Comparison of ENCODE assay signal across 32 cellular contexts in the genomic region with DNA sequence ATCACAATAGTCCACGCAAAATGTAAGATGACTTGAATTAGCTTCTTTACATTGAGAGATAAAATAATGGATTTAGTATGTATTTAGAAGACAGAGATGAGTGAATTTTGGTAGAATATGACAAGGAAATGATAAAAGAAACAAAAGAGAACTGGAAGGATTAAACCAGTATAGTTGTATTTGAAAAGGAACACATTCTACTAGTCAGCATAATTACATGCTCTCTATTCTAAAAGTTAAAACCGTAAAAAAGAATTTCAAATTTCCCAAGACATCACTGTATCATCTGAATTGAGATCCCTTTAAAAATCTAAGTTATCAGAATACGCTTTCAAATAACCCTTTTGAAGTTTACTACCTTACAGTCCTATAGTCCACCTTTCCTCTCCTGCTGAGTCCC.
"Had no signal": no experiment of that assay in that cellular context is flagged by ENCODE, and none has a peak within 500 bp of the region (broad histone marks: within the 10 kb centered on the region; RNA-seq: fewer than 3 reads in every experiment).

No MANE protein-coding gene starts in this region.

- H3K27me3 Mint-ChIP-seq: naive thymus-derived CD4-positive, alpha-beta T cell; progenitor cell of endocrine pancreas; stimulated activated memory B cell treated with anti-CD40 and anti-IgM and Interleukin-4, amounts not matched to agents 10 μg/mL and 1 μg/mL and 100 μg/mL, for 72 hours; stimulated activated naive CD8-positive, alpha-beta T cell treated with anti-CD3 and anti-CD28 coated beads, Interleukin-15, amount 100 ng/mL, for 72 hours; type B pancreatic cell had no signal

- H3K9ac ChIP-seq: neural progenitor cell had no signal

- H3K4me2 ChIP-seq: neural progenitor cell, smooth muscle cell had no signal

- H3K4me3 Mint-ChIP-seq: naive thymus-derived CD4-positive, alpha-beta T cell; natural killer cell; nephron; neural progenitor cell; stimulated activated memory B cell treated with anti-CD40 and anti-IgM and Interleukin-4, amounts not matched to agents 10 μg/mL and 1 μg/mL and 100 μg/mL, for 72 hours; stimulated activated naive CD8-positive, alpha-beta T cell treated with anti-CD3 and anti-CD28 coated beads, Interleukin-15, amount 100 ng/mL, for 72 hours; type B pancreatic cell had no signal

- FAIRE-seq: pancreas had no signal

- ATAC-seq: naive thymus-derived CD4-positive, alpha-beta T cell; natural killer cell; pancreas; psoas muscle; right cardiac atrium; sciatic nerve; stimulated activated memory B cell treated with anti-CD40 and anti-IgM and Interleukin-4, amounts not matched to agents 10 μg/mL and 1 μg/mL and 100 μg/mL, for 72 hours; stimulated activated naive CD8-positive, alpha-beta T cell treated with anti-CD3 and anti-CD28 coated beads, Interleukin-15, amount 100 ng/mL, for 72 hours; stimulated activated naive CD8-positive, alpha-beta T cell treated with anti-CD3 and anti-CD28 coated beads, Interleukin-15, Interleukin-2, amounts not matched to agents 100 U/mL and 50 U/mL, for 24 hours; upper lobe of right lung had no signal

- H3K4me1 ChIP-seq: neural progenitor cell, psoas muscle, spleen, suprapubic skin, testis, tibial artery, transverse colon, upper lobe of right lung, uterus had no signal

- H3K4me3 ChIP-seq: neural progenitor cell, pancreas, psoas muscle, skin epidermis, smooth muscle cell, spleen, suprapubic skin, tibial artery, transverse colon, upper lobe of right lung, uterus had no signal

- H3K36me3 Mint-ChIP-seq: naive thymus-derived CD4-positive, alpha-beta T cell; neural progenitor cell; stimulated activated memory B cell treated with anti-CD40 and anti-IgM and Interleukin-4, amounts not matched to agents 10 μg/mL and 1 μg/mL and 100 μg/mL, for 72 hours; type B pancreatic cell had no signal

- H3K4me1 Mint-ChIP-seq: naive thymus-derived CD4-positive, alpha-beta T cell; natural killer cell; nephron; neural progenitor cell; stimulated activated memory B cell treated with anti-CD40 and anti-IgM and Interleukin-4, amounts not matched to agents 10 μg/mL and 1 μg/mL and 100 μg/mL, for 72 hours; stimulated activated naive CD8-positive, alpha-beta T cell treated with anti-CD3 and anti-CD28 coated beads, Interleukin-15, amount 100 ng/mL, for 72 hours had no signal

- H3K9me3 Mint-ChIP-seq: nephron; stimulated activated memory B cell treated with anti-CD40 and anti-IgM and Interleukin-4, amounts not matched to agents 10 μg/mL and 1 μg/mL and 100 μg/mL, for 72 hours; type B pancreatic cell had no signal

- H2AFZ ChIP-seq: neural progenitor cell had no signal

- H3K27ac ChIP-seq: neural progenitor cell, neutrophil, pancreas, psoas muscle, skin epidermis, spleen, suprapubic skin, testis, tibial artery, transverse colon, upper lobe of right lung, uterus had no signal

- H3K27ac Mint-ChIP-seq: naive thymus-derived CD4-positive, alpha-beta T cell; natural killer cell; nephron; neural progenitor cell; progenitor cell of endocrine pancreas; stimulated activated memory B cell treated with anti-CD40 and anti-IgM and Interleukin-4, amounts not matched to agents 10 μg/mL and 1 μg/mL and 100 μg/mL, for 72 hours; stimulated activated naive CD8-positive, alpha-beta T cell treated with anti-CD3 and anti-CD28 coated beads, Interleukin-15, amount 100 ng/mL, for 72 hours; type B pancreatic cell had no signal

- H3K36me3 ChIP-seq: neural progenitor cell, neutrophil, pancreas, spleen, suprapubic skin, tibial artery, transverse colon, upper lobe of right lung, uterus had no signal

- DNase-seq: naive thymus-derived CD4-positive, alpha-beta T cell; natural killer cell; nucleus accumbens; pancreas; posterior cingulate gyrus; psoas muscle; spleen; stimulated activated CD4-positive, alpha-beta T cell treated with anti-CD3 and anti-CD28 coated beads, Interleukin-12 subunit alpha, Interleukin-12 subunit beta, amount 100 ng/mL, for 4 hours; stimulated activated CD4-positive, alpha-beta T cell treated with anti-CD3 and anti-CD28 coated beads, Interleukin-1b, Interleukin-23, amount 100 ng/mL, for 48 hours; stimulated activated CD4-positive, alpha-beta T cell treated with anti-CD3 and anti-CD28 coated beads, Interleukin-4, amount 100 ng/mL, for 1 hour; stimulated activated CD4-positive, alpha-beta T cell treated with anti-CD3 and anti-CD28 coated beads, Interleukin-4, amount 100 ng/mL, for 4 hours; stimulated activated CD8-positive, alpha-beta memory T cell treated with anti-CD3 and anti-CD28 coated beads, Interleukin-4, amount 100 ng/mL, for 48 hours; stimulated activated naive CD4-positive, alpha-beta T cell; stimulated activated naive CD8-positive, alpha-beta T cell treated with anti-CD3 and anti-CD28 coated beads, Interleukin-15, amount 100 ng/mL, for 72 hours; stimulated activated naive CD8-positive, alpha-beta T cell treated with anti-CD3 and anti-CD28 coated beads, Interleukin-15, Interleukin-2, amounts not matched to agents 100 U/mL and 50 U/mL, for 24 hours; substantia nigra; testis; tibial artery; transverse colon; upper lobe of right lung; uterus had no signal

- H3K9me3 ChIP-seq: neutrophil, pancreas, psoas muscle, suprapubic skin, testis, tibial artery, transverse colon, upper lobe of right lung, uterus had no signal

- H3K27me3 ChIP-seq: neural progenitor cell, neutrophil, pancreas, spleen, suprapubic skin, testis, tibial artery, transverse colon, upper lobe of right lung, uterus had no signal
